Comparison of ENCODE assay signal across 12 cellular contexts in the genomic region with DNA sequence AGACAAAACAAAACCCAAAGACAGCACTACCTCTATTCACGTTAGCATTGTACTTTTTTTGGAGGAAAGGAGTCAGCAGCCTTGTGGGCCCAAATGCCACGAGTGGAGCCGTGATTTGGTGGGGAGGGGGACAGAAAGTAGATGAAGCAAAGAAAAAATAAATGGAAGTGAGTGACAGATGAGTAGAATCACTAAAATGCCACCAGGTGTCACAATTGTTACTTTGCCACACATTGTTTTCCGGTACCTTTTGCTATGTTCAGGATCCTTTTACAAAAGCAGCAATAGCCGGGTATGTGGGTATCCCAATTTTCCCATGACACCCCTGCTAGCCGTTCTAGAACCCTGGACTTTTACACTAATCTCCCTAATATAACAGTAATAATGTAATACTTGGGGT.
DNase-seq lines count a peak whose midpoint lies in the region; ATAC-seq, FAIRE-seq and TF ChIP-seq lines count a peak whose summit lies in the region.
"Had no signal": no experiment of that assay in that cellular context is flagged by ENCODE, and none has a peak within 500 bp of the region (broad histone marks: within the 10 kb centered on the region; RNA-seq: fewer than 3 reads in every experiment).

No MANE protein-coding gene starts in this region.

- H3K27ac Mint-ChIP-seq in type B pancreatic cell, result no peak overlapping the region

- no peak overlapping the region for H2AK5ac ChIP-seq in H1 (ENCODE audit: low read depth, low read length)

- DNase-seq in right atrium auricular region (ENCODE audit: low spot score), result no peak
- DNase-seq in left ventricle myocardium superior, result no peak
- peak; percentile 36 for DNase-seq in NCI-H146 (lab: John Stamatoyannopoulos, UW)
- DNase-seq in H1 (ENCODE audit: low read depth in 1 of 2, low spot score in 2 of 2), result no peak
- DNase-seq in type B pancreatic cell (ENCODE audit: extremely low spot score, unreplicated experiment), result no peak
- no peak for DNase-seq in NCI-H2227 (lab: John Stamatoyannopoulos, UW; ENCODE audit: unreplicated experiment)
- no peak for DNase-seq in GM19240 (ENCODE audit: insufficient read length, low spot score)
- DNase-seq: DMS79 treated with DMSO at 0.1 percent for 48 hours, glutamatergic neuron, nucleus accumbens had no signal

- no peak overlapping the region for H2BK120ac ChIP-seq in H1 (replicated peaks; ENCODE audit: low read depth, low read length)

- H2BK5ac ChIP-seq in H1 (ENCODE audit: low read depth, low read length), result no peak overlapping the region

- no peak overlapping the region for H2BK12ac ChIP-seq in H1 (ENCODE audit: low read depth, low read length)

- H3K56ac ChIP-seq in H1 (replicated peaks; ENCODE audit: insufficient read length, low read depth, low read length), result no peak overlapping the region

- H4K5ac ChIP-seq in H1 (ENCODE audit: insufficient read length, low read depth, low read length), result no peak overlapping the region

- no peak overlapping the region for H4K8ac ChIP-seq in H1 (ENCODE audit: extremely low read depth, insufficient read depth, low read length)

- H3K14ac ChIP-seq in H1 (ENCODE audit: insufficient read length), result no peak overlapping the region

- no peak for FAIRE-seq in H1 (lab: Jason Lieb, UNC)

- H3K23ac ChIP-seq in H1 (ENCODE audit: insufficient read length), result no peak overlapping the region

- TF ChIP-seq CTCF in right atrium auricular region (IDR thresholded peaks at IDR 0.05) (peak in 1 of 2 donors; percentile 27), H1 (IDR thresholded peaks at IDR 0.05; ENCODE audit: control extremely low read depth in 1 of 3, insufficient read depth in 1 of 3, low read depth in 1 of 3, low read length in 3 of 3) (peak in 1 of 3 experiments; percentile 21; a peak in 1 of 4 replicates), type B pancreatic cell (conservative IDR thresholded peaks at IDR 0.05) (peak; percentile 20)

- peaks cover 4 to 71% of the 10 kb centered on the region in 2 experiments; a peak in 3 of 4 replicates for H3K79me2 ChIP-seq in H1 (ENCODE audit: control insufficient read depth in 1 of 2, insufficient read depth in 2 of 2, low read length in 2 of 2)

- H3K9ac ChIP-seq in H1 (replicated peaks in 1 of 4; ENCODE audit: extremely low read depth in 1 of 4, low read depth in 3 of 4, low read length in 3 of 4), result no peak overlapping the region

- no peak overlapping the region for H3K4me3 Mint-ChIP-seq in type B pancreatic cell

- no peak for TF ChIP-seq EP300 in H1 (IDR thresholded peaks at IDR 0.05; ENCODE audit: borderline replicate concordance in 1 of 2, low read depth in 2 of 2, low read length in 2 of 2)

- no peak for TF ChIP-seq POLR2A in H1 (IDR thresholded peaks at IDR 0.05; ENCODE audit: control extremely low read depth in 1 of 2, low read depth in 2 of 2, low read length in 2 of 2)

- H3K27me3 ChIP-seq in right atrium auricular region (no peaks in the 10 kb centered on the region), H1 (replicated peaks in 1 of 4; ENCODE audit: control insufficient read depth in 3 of 4, extremely low read depth in 1 of 4, insufficient read depth in 3 of 4, low read length in 3 of 4) (no peaks in the 10 kb centered on the region; a peak in 1 of 7 replicates)
- H3K27me3 ChIP-seq: cardiac muscle cell had no signal

- peak; percentile 22 to 42; a peak in 2 of 4 replicates for TF ChIP-seq RAD21 in H1 (IDR thresholded peaks at IDR 0.05 in 1 of 2, conservative IDR thresholded peaks at IDR 0.05 in 1 of 2; ENCODE audit: low read depth in 2 of 2, low read length in 2 of 2)

- H2BK15ac ChIP-seq in H1 (ENCODE audit: low read length), result no peak overlapping the region

- H3K4me2 ChIP-seq in H1 (ENCODE audit: insufficient read depth in 1 of 2, low read depth in 2 of 2, low read length in 2 of 2), result no peak overlapping the region

- peaks cover 4% of the 10 kb centered on the region for H3K36me3 Mint-ChIP-seq in type B pancreatic cell

- CTCF ChIA-PET in H1 (lab: Charles Lee; ENCODE audit: partially characterized antibody), result interaction anchor here (0.6 to 5.3 kb wide), 18 partner anchors 9 to 625 kb away, joined by 3 to 61 read pairs (median 4); no protein-coding TSS in a partner anchor

- H3K4me3 ChIP-seq in right atrium auricular region, result no peak overlapping the region
- no peak overlapping the region for H3K4me3 ChIP-seq in H1 (ENCODE audit: extremely low read depth in 1 of 4, insufficient read depth in 2 of 4, low read depth in 3 of 4, low read length in 4 of 4)
- H3K4me3 ChIP-seq: cardiac muscle cell had no signal

- no peak overlapping the region for H4K91ac ChIP-seq in H1 (replicated peaks; ENCODE audit: insufficient read length, low read length)

- no peak overlapping the region for H3K4ac ChIP-seq in H1 (replicated peaks; ENCODE audit: insufficient read length, low read depth, low read length)

- no peaks in the 10 kb centered on the region for H3K27me3 Mint-ChIP-seq in type B pancreatic cell

- ATAC-seq in left ventricle myocardium superior, result no peak
- ATAC-seq in GM21423 (IDR thresholded peaks at IDR 0.05; ENCODE audit: unreplicated experiment), result no peak

- no peaks in the 10 kb centered on the region for H3K36me3 ChIP-seq in right atrium auricular region
- H3K36me3 ChIP-seq in H1 (ENCODE audit: control insufficient read depth in 2 of 4, insufficient read depth in 4 of 4, low read length in 3 of 4), result peaks cover 3 to 7% (median 5%) of the 10 kb centered on the region in 4 experiments; a peak in 7 of 8 replicates

- no peaks in the 10 kb centered on the region for H3K9me3 ChIP-seq in right atrium auricular region
- H3K9me3 ChIP-seq in H1 (ENCODE audit: insufficient read depth in 2 of 2, low read depth in 1 of 2, low read length in 1 of 2), result no peaks in the 10 kb centered on the region

- intact Hi-C loops in left ventricle myocardium superior (cut with micrococcal nuclease), result loop anchor here (5.0 kb wide), 1 partner anchor 144 kb away; no protein-coding TSS in a partner anchor

- H3K4me1 ChIP-seq in right atrium auricular region (peaks cover 0 to 47% of the 10 kb centered on the region in 2 donors), H1 (replicated peaks in 1 of 4; ENCODE audit: control insufficient read depth in 3 of 4, insufficient read depth in 4 of 4, low read length in 3 of 4) (peaks cover 0 to 4% (median 0%) of the 10 kb centered on the region in 4 experiments; a peak in 2 of 7 replicates)

- H3K79me1 ChIP-seq in H1 (ENCODE audit: low read depth, low read length), result no peaks in the 10 kb centered on the region

- WGBS in H1 (ENCODE audit: extremely low coverage in 1 of 2, insufficient coverage in 1 of 2, insufficient read length in 1 of 2, insufficient replicate concordance in 2 of 2, low coverage in 1 of 2, low lambda C conversion rate in 2 of 2, missing lambda C conversion rate in 1 of 2), 2 experiments, result 81% methylated on average over 6 of the region's 6 CpGs; no CpG with 5 or more reads in 1 of the 2 experiments

- no peak overlapping the region for H2AFZ ChIP-seq in H1 (ENCODE audit: low read length)

- H3K4me1 Mint-ChIP-seq in type B pancreatic cell (ENCODE audit: unreplicated experiment), result peaks cover 20% of the 10 kb centered on the region

- H3K23me2 ChIP-seq in H1 (ENCODE audit: low read depth, low read length), result peaks cover 7% of the 10 kb centered on the region

- no peak overlapping the region for H3K18ac ChIP-seq in H1 (ENCODE audit: extremely low read depth, low read length)

- peaks cover 3 to 10% of the 10 kb centered on the region in 2 experiments for H4K20me1 ChIP-seq in H1 (replicated peaks in 1 of 2; ENCODE audit: control insufficient read depth in 1 of 2, insufficient read depth in 2 of 2, low read length in 2 of 2)

- H3K27ac ChIP-seq in right atrium auricular region (peak overlapping the region; percentile 18 to 31), H1 (ENCODE audit: low read depth, low read length) (no peak overlapping the region)
- H3K27ac ChIP-seq: cardiac muscle cell had no signal

- POLR2A ChIA-PET in H1 (lab: Charles Lee; ENCODE audit: partially characterized antibody), result interaction anchor here (1.0 to 1.7 kb wide), 4 partner anchors 9 to 26 kb away, joined by 3 to 5 read pairs (median 3); no protein-coding TSS in a partner anchor

- H2BK20ac ChIP-seq in H1 (ENCODE audit: low read length), result no peak overlapping the region

- no peaks in the 10 kb centered on the region for H3K9me3 Mint-ChIP-seq in type B pancreatic cell

TF ChIP-seq in H1, 55 proteins besides CTCF, POLR2A, EP300 and RAD21:
- TF ChIP-seq POU5F1 (IDR thresholded peaks at IDR 0.05; ENCODE audit: low read depth, low read length), result no peak
- no peak for TF ChIP-seq MAFK (IDR thresholded peaks at IDR 0.05; ENCODE audit: low read depth, low read length)
- no peak for TF ChIP-seq CHD1 (IDR thresholded peaks at IDR 0.05; ENCODE audit: low read depth, low read length)
- TF ChIP-seq SIRT6 (IDR thresholded peaks at IDR 0.05; ENCODE audit: low read length), result no peak
- TF ChIP-seq SUZ12 (IDR thresholded peaks at IDR 0.05; ENCODE audit: low read length), result no peak
